Comparison of ENCODE assay signal across 16 cellular contexts in genomic region chr9:76045217-76045616, GRCh38.
"Had no signal": no experiment of that assay in that cellular context is flagged by ENCODE, and none has a peak within 500 bp of the region (broad histone marks: within the 10 kb centered on the region; RNA-seq: fewer than 3 reads in every experiment).

No MANE protein-coding gene starts in this region.

- H3K4me3 ChIP-seq: breast epithelium, esophagus squamous epithelium, skin epidermis, transverse colon had no signal

- H3K27me3 ChIP-seq: breast epithelium, esophagus squamous epithelium, foreskin keratinocyte, transverse colon had no signal

- DNase-seq: activated CD4-positive, alpha-beta T cell treated with anti-CD3 and anti-CD28 coated beads for 1 hour; activated CD4-positive, alpha-beta T cell treated with anti-CD3 and anti-CD28 coated beads, Interleukin-2, amount 50 U/mL, for 48 hours; activated CD8-positive, alpha-beta memory T cell treated with anti-CD3 and anti-CD28 coated beads, Interleukin-2, amount 10 ng/mL, durations not matched to agents 7 days and 5 days; activated effector memory CD4-positive, alpha-beta T cell treated with Interleukin-2 at 50 U/mL for 16 hours; activated T-cell treated with anti-CD3 and anti-CD28 coated beads, Interleukin-2, amount 50 U/mL, for 24 hours; amygdala; esophagus squamous epithelium; foreskin keratinocyte; kidney; left ventricle myocardium superior; retina; SW 1271; transverse colon had no signal

- H3K4me1 ChIP-seq: breast epithelium, esophagus squamous epithelium, foreskin keratinocyte, parathyroid adenoma had no signal

- H3K79me2 ChIP-seq: parathyroid adenoma had no signal

- ATAC-seq: activated CD8-positive, alpha-beta memory T cell treated with anti-CD3 and anti-CD28 coated beads, Interleukin-2, amount 10 ng/mL, durations not matched to agents 7 days and 5 days; foreskin keratinocyte; left ventricle myocardium superior had no signal

- H2AFZ ChIP-seq: parathyroid adenoma had no signal

- H3K9ac ChIP-seq: parathyroid adenoma had no signal

- H3K36me3 ChIP-seq: breast epithelium, esophagus squamous epithelium had no signal

- H3K9me3 ChIP-seq: breast epithelium, esophagus squamous epithelium, transverse colon had no signal

- H3K27ac ChIP-seq: breast epithelium, esophagus squamous epithelium, foreskin keratinocyte, parathyroid adenoma, skin epidermis had no signal
